1 cellular context compared by ENCODE assay signal in genomic region chr11:96488911-96489310, GRCh38.
DNase-seq lines count a peak whose midpoint lies in the region; ATAC-seq, FAIRE-seq and TF ChIP-seq lines count a peak whose summit lies in the region.
"Not testable (repeated sequence)": the region's sequence is repeated elsewhere in the genome, so short reads cannot be mapped to it uniquely, and the experiment has no call there.

No MANE protein-coding gene starts in this region.

- not testable (repeated sequence) for TF ChIP-seq RAD21 in K562 (CRISPR knock-in tag; conservative IDR thresholded peaks at IDR 0.05 in 1 of 2, IDR thresholded peaks at IDR 0.05 in 1 of 2)

- H3K4me2 ChIP-seq in K562 (ENCODE audit: insufficient read depth, low read length), result not testable (repeated sequence)

- peaks cover 26% of the 10 kb centered on the region for H3K79me2 ChIP-seq in K562 (ENCODE audit: control insufficient read depth, insufficient read depth, low read length)

- CTCF ChIA-PET in K562 (lab: Yijun Ruan, JAX; ENCODE audit: low intra/inter-chr PET ratio), result not testable (repeated sequence)

- not testable (repeated sequence) for TF ChIP-seq CTCF in K562 (IDR thresholded peaks at IDR 0.05 in 2 of 3, conservative IDR thresholded peaks at IDR 0.05 in 1 of 3; ENCODE audit: insufficient read depth in 2 of 3, low read depth in 1 of 3, low read length in 3 of 3)

- not testable (repeated sequence) for H3K9ac ChIP-seq in K562 (ENCODE audit: insufficient read depth in 1 of 2, low read depth in 2 of 2, low read length in 2 of 2)

- not testable (repeated sequence) for FAIRE-seq in K562 (lab: Jason Lieb, UNC)

- not testable (repeated sequence) for H3K36me3 ChIP-seq in K562 (ENCODE audit: control insufficient read depth, insufficient read depth, low read length)

- not testable (repeated sequence) for H3K27ac ChIP-seq in K562 (ENCODE audit: extremely low read depth, low read depth, low read length)

- not testable (repeated sequence) for H3K9me1 ChIP-seq in K562 (ENCODE audit: control insufficient read depth, insufficient read depth, low read length)

- not testable (repeated sequence) for H3K27me3 ChIP-seq in K562 (ENCODE audit: control insufficient read depth in 2 of 2, insufficient read depth in 2 of 2, low read length in 2 of 2)

- peaks cover 0 to 24% of the 10 kb centered on the region in 2 experiments; a peak in 4 of 5 replicates for H3K4me1 ChIP-seq in K562 (replicated peaks in 1 of 2; ENCODE audit: control insufficient read depth in 2 of 2, insufficient read depth in 2 of 2, low read length in 2 of 2)

- TF ChIP-seq EP300 in K562 (IDR thresholded peaks at IDR 0.05; ENCODE audit: low read length), result not testable (repeated sequence)

- not testable (repeated sequence) for BruUV-seq in K562 (replicated peaks; lab: Mats Ljungman, UMichigan)

- TF ChIP-seq POLR2A in K562 (conservative IDR thresholded peaks at IDR 0.05), result not testable (repeated sequence)

- POLR2A ChIA-PET in K562 (lab: Yijun Ruan, JAX), result interaction anchor here (1.1 kb wide), 1 partner anchor 20 kb away, joined by 3 read pairs; no protein-coding TSS in a partner anchor

- not testable (repeated sequence) for H2AFZ ChIP-seq in K562 (ENCODE audit: low read depth, low read length)

- not testable (repeated sequence) for H3K9me3 ChIP-seq in K562 (replicated peaks; ENCODE audit: control insufficient read depth, insufficient read depth, low read depth, low read length)

- ATAC-seq in K562, result not testable (repeated sequence)

- WGBS in K562 (ENCODE audit: insufficient coverage, low coverage, missing lambda C conversion rate), result 43% methylated on average over 3 of the region's 3 CpGs

- DNase-seq in K562 (ENCODE audit: extremely low read depth in 1 of 4, low spot score in 3 of 4), result not testable (repeated sequence)

- not testable (repeated sequence) for H4K20me1 ChIP-seq in K562 (replicated peaks; ENCODE audit: control insufficient read depth, insufficient read depth, low read length)

- in situ Hi-C loops in K562 (cut with MboI), result not testable (repeated sequence)

- not testable (repeated sequence) for H3K4me3 ChIP-seq in K562

- intact Hi-C loops in K562 (cut with micrococcal nuclease), result not testable (repeated sequence)

TF ChIP-seq in K562, 482 proteins besides CTCF, POLR2A, EP300 and RAD21:
- peak; percentile 94 for TF ChIP-seq ZNF507 (tag; conservative IDR thresholded peaks at IDR 0.05)
